In genomic region chr1:32345289-32345827, GRCh38 we compare ENCODE assay signal across 11 cellular contexts. TPM values are rescaled to one million over a fixed set of nuclear protein-coding genes. Genes with fewer than 3 reads are reported as not detected.
DNase-seq lines count a peak whose midpoint lies in the region; ATAC-seq, FAIRE-seq and TF ChIP-seq lines count a peak whose summit lies in the region.
"Had no signal": no experiment of that assay in that cellular context is flagged by ENCODE, and none has a peak within 500 bp of the region (broad histone marks: within the 10 kb centered on the region; RNA-seq: fewer than 3 reads in every experiment).

No MANE protein-coding gene starts in this region.

- no peak overlapping the region for H3K18ac ChIP-seq in H9 (ENCODE audit: insufficient read length, low read depth, low read length)

- H3K27ac Mint-ChIP-seq in naive thymus-derived CD4-positive, alpha-beta T cell, result peak overlapping the region in 7 of 9 donors; percentile 34 to 66 (median 53)
- H3K27ac Mint-ChIP-seq in H9, result peak overlapping the region in 1 of 3 experiments; percentile 37; a peak in 2 of 7 replicates
- H3K27ac Mint-ChIP-seq in immature natural killer cell, result no peak overlapping the region

- no peaks in the 10 kb centered on the region for H3K36me3 Mint-ChIP-seq in naive thymus-derived CD4-positive, alpha-beta T cell
- H3K36me3 Mint-ChIP-seq in H9 (ENCODE audit: insufficient read depth in 1 of 3, low read depth in 3 of 3), result peaks cover under 1% of the 10 kb centered on the region in 3 experiments; a peak in 6 of 7 replicates
- H3K36me3 Mint-ChIP-seq in immature natural killer cell, result peaks cover 0 to 4% (median 0%) of the 10 kb centered on the region in 3 donors

- H3K9ac ChIP-seq in GM12878 (ENCODE audit: control insufficient read depth, insufficient read depth, low read length) (no peak overlapping the region), H9 (ENCODE audit: extremely low read depth, insufficient read length, low read length) (no peak overlapping the region), kidney (ENCODE audit: low read length in 2 of 2) (peak overlapping the region in 1 of 2 donors; percentile 31)

- no peak overlapping the region for H2AK5ac ChIP-seq in H9 (ENCODE audit: insufficient read length, low read length)

- in situ Hi-C loops in GM12878 (cut with MboI), result no loop called here

- H3K23ac ChIP-seq in H9 (ENCODE audit: insufficient read length, low read depth, low read length), result no peak overlapping the region

- H4K5ac ChIP-seq in H9 (ENCODE audit: insufficient read length, low read depth, low read length), result no peak overlapping the region

- 15% methylated on average over 8 of the region's 8 CpGs for WGBS in GM12878 (ENCODE audit: insufficient coverage, insufficient replicate concordance, low lambda C conversion rate, missing lambda C conversion rate)
- no CpG with 5 or more reads among the region's 8 CpGs for WGBS in H9 (ENCODE audit: extremely low coverage, insufficient read length, low lambda C conversion rate)

- peaks cover 36 to 53% (median 45%) of the 10 kb centered on the region in 7 donors for H3K4me1 Mint-ChIP-seq in naive thymus-derived CD4-positive, alpha-beta T cell
- H3K4me1 Mint-ChIP-seq in H9 (peaks cover 4 to 12% of the 10 kb centered on the region in 2 experiments; a peak in 3 of 4 replicates), immature natural killer cell (peaks cover 28 to 29% of the 10 kb centered on the region in 2 donors)

- no peak overlapping the region for H3K14ac ChIP-seq in H9 (ENCODE audit: insufficient read depth, low read length)

- peak; percentile 10; the same call in 1 of the 3 replicates for ATAC-seq in GM12878
- peak; percentile 54 for ATAC-seq in naive thymus-derived CD4-positive, alpha-beta T cell

- H2BK120ac ChIP-seq in H9 (ENCODE audit: low read depth, low read length, poor library complexity, severe bottlenecking), result no peak overlapping the region

- FAIRE-seq in GM12878 (lab: Jason Lieb, UNC) (no peak), kidney (lab: Jason Lieb, UNC) (no peak)
- FAIRE-seq: colon had no signal

- no peak overlapping the region for H2AFZ ChIP-seq in GM12878 (ENCODE audit: control insufficient read depth, low read depth, low read length)
- no peak overlapping the region for H2AFZ ChIP-seq in H9 (ENCODE audit: low read length)

- peaks cover 0 to under 1% (median 0%) of the 10 kb centered on the region in 11 donors for H3K9me3 Mint-ChIP-seq in naive thymus-derived CD4-positive, alpha-beta T cell
- H3K9me3 Mint-ChIP-seq in H9 (peaks cover 4 to 6% of the 10 kb centered on the region in 2 experiments), immature natural killer cell (peaks cover 0 to 2% (median 0%) of the 10 kb centered on the region in 6 donors)

- no peak overlapping the region for H3K4me2 ChIP-seq in GM12878 (ENCODE audit: control insufficient read depth, insufficient read depth)
- H3K4me2 ChIP-seq in H9 (ENCODE audit: insufficient read depth, insufficient read length, low read length), result no peak overlapping the region

- H3K27ac ChIP-seq in GM12878 (ENCODE audit: control insufficient read depth, insufficient read depth) (no peak overlapping the region), H9 (ENCODE audit: insufficient read length, low read depth, low read length) (no peak overlapping the region), kidney (ENCODE audit: low read depth in 2 of 2, low read length in 2 of 2) (no peak overlapping the region)
- H3K27ac ChIP-seq in naive thymus-derived CD4-positive, alpha-beta T cell (ENCODE audit: low read depth, low read length), result no peak overlapping the region

- TF ChIP-seq RAD21 in GM12878 (IDR thresholded peaks at IDR 0.05; ENCODE audit: insufficient read depth, low read depth, low read length), result no peak

- H3K36me3 ChIP-seq in GM12878 (ENCODE audit: control insufficient read depth in 2 of 2, insufficient read depth in 2 of 2, low read length in 1 of 2) (no peaks in the 10 kb centered on the region), kidney (ENCODE audit: control insufficient read depth in 1 of 2, insufficient read depth in 2 of 2, low read length in 2 of 2) (no peaks in the 10 kb centered on the region)
- no peaks in the 10 kb centered on the region for H3K36me3 ChIP-seq in naive thymus-derived CD4-positive, alpha-beta T cell (ENCODE audit: control insufficient read depth in 2 of 3, insufficient read depth in 3 of 3, low read length in 3 of 3)

- POLR2A ChIA-PET in GM12878 (lab: Charles Lee), result interaction anchor here (0.9 to 1.2 kb wide), 2 partner anchors 11 to 49 kb away, joined by 3 read pairs; partner anchors contain the start of gene BSDC1
- POLR2A ChIA-PET in naive thymus-derived CD4-positive, alpha-beta T cell (lab: Charles Lee), result interaction anchor here (0.6 to 2.5 kb wide), 11 partner anchors 9 to 152 kb away, joined by 3 to 33 read pairs (median 3); partner anchors contain the start of genes FAM167B, HDAC1, LCK and MARCKSL1

- H4K20me1 ChIP-seq in GM12878 (ENCODE audit: control insufficient read depth, insufficient read depth), result no peaks in the 10 kb centered on the region
- no peaks in the 10 kb centered on the region for H4K20me1 ChIP-seq in H9 (ENCODE audit: control insufficient read depth, insufficient read depth, insufficient read length)

- no TSS peak for BruUV-seq in GM12878 (replicated peaks; lab: Mats Ljungman, UMichigan)

- H3K27me3 Mint-ChIP-seq in naive thymus-derived CD4-positive, alpha-beta T cell, result peaks cover 0 to 13% (median 0%) of the 10 kb centered on the region in 5 donors
- H3K27me3 Mint-ChIP-seq in H9 (ENCODE audit: low read depth) (peaks cover 44% of the 10 kb centered on the region), immature natural killer cell (ENCODE audit: low read depth in 3 of 3) (peaks cover 2 to 5% (median 2%) of the 10 kb centered on the region in 3 donors)

- H2BK20ac ChIP-seq in H9 (ENCODE audit: low read depth, low read length, poor library complexity, severe bottlenecking), result no peak overlapping the region

- TF ChIP-seq EP300 in GM12878 (IDR thresholded peaks at IDR 0.05; ENCODE audit: borderline replicate concordance in 1 of 2, control insufficient read depth in 1 of 2, low read depth in 2 of 2, low read length in 2 of 2), result no peak

- no peak overlapping the region for H3K4ac ChIP-seq in H9 (ENCODE audit: low read depth, low read length)

- no peak overlapping the region for H3K4me3 ChIP-seq in GM12878
- no peak overlapping the region for H3K4me3 ChIP-seq in naive thymus-derived CD4-positive, alpha-beta T cell (ENCODE audit: low read length)
- no peak overlapping the region for H3K4me3 ChIP-seq in kidney (ENCODE audit: low read length in 2 of 2)

- TF ChIP-seq CTCF in GM12878 (IDR thresholded peaks at IDR 0.05 in 2 of 3, conservative IDR thresholded peaks at IDR 0.05 in 1 of 3; ENCODE audit: control insufficient read depth in 2 of 3, extremely low read depth in 1 of 3, insufficient read depth in 1 of 3, low read depth in 3 of 3, low read length in 3 of 3) (no peak), H9 (conservative IDR thresholded peaks at IDR 0.05) (no peak), kidney (IDR thresholded peaks at IDR 0.05; ENCODE audit: borderline replicate concordance, extremely low read depth, insufficient read depth) (no peak)

- SMC1A ChIA-PET in GM12878 (lab: Charles Lee; ENCODE audit: uncharacterized antibody, unreplicated experiment), result interaction anchor here (1.1 to 1.2 kb wide), 2 partner anchors 32 to 143 kb away, joined by 3 read pairs; no protein-coding TSS in a partner anchor

- no peaks in the 10 kb centered on the region for H3K79me1 ChIP-seq in H9 (ENCODE audit: insufficient read depth, low read depth, low read length, poor library complexity, severe bottlenecking)

- H3K27me3 ChIP-seq in GM12878 (replicated peaks in 1 of 2; ENCODE audit: control insufficient read depth in 2 of 2, insufficient read depth in 2 of 2, low read length in 1 of 2) (no peaks in the 10 kb centered on the region), H9 (ENCODE audit: insufficient read depth, low read length) (peaks cover 2% of the 10 kb centered on the region; the same call in 1 of the 2 replicates)
- H3K27me3 ChIP-seq in naive thymus-derived CD4-positive, alpha-beta T cell (ENCODE audit: control insufficient read depth in 2 of 2, insufficient read depth in 2 of 2, low read length in 2 of 2), result no peaks in the 10 kb centered on the region

- CTCF ChIA-PET in GM12878 (lab: Yijun Ruan, JAX), result interaction anchor here (1.0 to 1.3 kb wide), 2 partner anchors 55 to 129 kb away, joined by 3 to 5 read pairs; no protein-coding TSS in a partner anchor
- CTCF ChIA-PET in naive thymus-derived CD4-positive, alpha-beta T cell (lab: Charles Lee), result interaction anchor here (0.6 to 1.3 kb wide), 3 partner anchors 9 to 169 kb away, joined by 3 to 5 read pairs (median 3); partner anchors contain the start of gene MARCKSL1

- H2BK5ac ChIP-seq in H9 (ENCODE audit: insufficient read length, low read length), result no peak overlapping the region

- H2BK12ac ChIP-seq in H9 (ENCODE audit: insufficient read length, low read depth, low read length), result no peak overlapping the region

- H4K8ac ChIP-seq in H9 (replicated peaks; ENCODE audit: insufficient read length, low read depth, low read length), result no peak overlapping the region

- no peaks in the 10 kb centered on the region for H3K9me3 ChIP-seq in GM12878 (replicated peaks; ENCODE audit: control insufficient read depth, insufficient read depth, low read length)
- H3K9me3 ChIP-seq in naive thymus-derived CD4-positive, alpha-beta T cell (ENCODE audit: control insufficient read depth in 2 of 3, low read length in 3 of 3), result no peaks in the 10 kb centered on the region
- no peaks in the 10 kb centered on the region for H3K9me3 ChIP-seq in H9 (ENCODE audit: control insufficient read depth, low read depth, low read length)
- H3K9me3 ChIP-seq in kidney (ENCODE audit: control insufficient read depth in 1 of 2, low read length in 2 of 2), result no peaks in the 10 kb centered on the region

- RAD21 ChIA-PET in GM12878 (lab: Charles Lee; ENCODE audit: unreplicated experiment), result interaction anchor here (1.2 to 1.7 kb wide), 2 partner anchors 9 to 12 kb away, joined by 3 to 4 read pairs; partner anchors contain the start of gene MARCKSL1

- H3K4me1 ChIP-seq in GM12878 (ENCODE audit: control insufficient read depth, insufficient read depth, low read length) (peaks cover 14% of the 10 kb centered on the region), H9 (ENCODE audit: insufficient read depth, low read length) (no peaks in the 10 kb centered on the region), kidney (ENCODE audit: control insufficient read depth in 1 of 2, insufficient read depth in 1 of 2, low read depth in 1 of 2, low read length in 2 of 2) (peaks cover 0 to 18% of the 10 kb centered on the region in 2 donors)
- H3K4me1 ChIP-seq in naive thymus-derived CD4-positive, alpha-beta T cell (ENCODE audit: control insufficient read depth in 2 of 2, insufficient read depth in 2 of 2, low read length in 2 of 2), result peaks cover 10 to 18% of the 10 kb centered on the region in 2 donors

- no peak overlapping the region for H3T11ph ChIP-seq in H9 (ENCODE audit: low read length)

- peak overlapping the region in 7 of 10 donors; percentile 1 to 61 (median 45) for H3K4me3 Mint-ChIP-seq in naive thymus-derived CD4-positive, alpha-beta T cell
- H3K4me3 Mint-ChIP-seq in H9 (no peak overlapping the region), immature natural killer cell (no peak overlapping the region)

- DNase-seq in DMS79 (lab: John Stamatoyannopoulos, UW), result peak; percentile 81
- DNase-seq in NCI-H1092 treated with DMSO at 0.1 percent for 48 hours (lab: John Stamatoyannopoulos, UW), result peak; percentile 53
- no peak for DNase-seq in GM12878 (ENCODE audit: low read depth, low spot score)
- peak in 3 of 9 donors; percentile 37 to 48 (median 40) for DNase-seq in naive thymus-derived CD4-positive, alpha-beta T cell
- no peak for DNase-seq in H9
- DNase-seq in SK-N-DZ (ENCODE audit: low spot score), result no peak
- no peak for DNase-seq in kidney
- DNase-seq in immature natural killer cell, result no peak
- DNase-seq: head of caudate nucleus; stimulated activated naive CD4-positive, alpha-beta T cell treated with Interleukin-2 at 50 U/mL for 16 hours had no signal

- no peak overlapping the region for H4K91ac ChIP-seq in H9 (ENCODE audit: insufficient read length, low read depth, low read length)

- H3K23me2 ChIP-seq in H9 (ENCODE audit: insufficient read length, low read depth, low read length, poor library complexity, severe bottlenecking), result no peaks in the 10 kb centered on the region

- intact Hi-C loops in GM12878 (cut with micrococcal nuclease; ENCODE audit: unreplicated experiment) (no loop called here), kidney (cut with DNase I) (no loop called here)
- intact Hi-C loops in naive thymus-derived CD4-positive, alpha-beta T cell (cut with micrococcal nuclease), result no loop called here

- no peak overlapping the region for H2BK15ac ChIP-seq in H9 (ENCODE audit: low read depth, low read length)

- no peak overlapping the region for H3K56ac ChIP-seq in H9 (ENCODE audit: insufficient read length, low read depth, low read length)

- H3K79me2 ChIP-seq in GM12878 (ENCODE audit: control insufficient read depth, insufficient read depth, low read length) (no peaks in the 10 kb centered on the region), H9 (ENCODE audit: insufficient read depth, low read length) (no peaks in the 10 kb centered on the region)

- no peak for TF ChIP-seq POLR2A in GM12878 (IDR thresholded peaks at IDR 0.05; ENCODE audit: low read depth, low read length)

RNA-seq across cellular contexts. Expression of gene MARCKSL1, which starts 9.3 kb away (rescaled TPM):
- total RNA-seq in GM12878 (2013; cell fraction: nucleolus; rRNA removed), result 37.8 and 40.5 TPM in 2 replicates
- total RNA-seq in GM12878 (2014; rRNA removed) (106 TPM in 2 replicates), GM12878 (2014; rRNA removed; fragmentation: Illumina TruSeq; extraction: Trizol) (71.4 and 80.8 TPM in 2 replicates), GM12878 (2021) (180 and 191 TPM in 2 replicates), H9 (2021) (457 and 470 TPM in 2 replicates), kidney (58.6 TPM)
- polyA plus RNA-seq in GM12878 (2011; ENCODE audit: low read depth), result 85.9 TPM
- polyA plus RNA-seq in GM12878 (2011; rRNA removed) (106 and 147 TPM in 2 replicates), GM12878 (2014; fragmentation: Illumina TruSeq; extraction: Trizol) (189 and 225 TPM in 2 replicates), GM12878 (2014; fragmentation: Nextera tagmentation; extraction: Ambion mirVana) (10 to 100 TPM; 14.5 to 32.6 TPM), GM12878 (2014; rRNA removed) (200 and 211 TPM in 2 replicates), GM12878 (2016; fragmentation: Nextera tagmentation; extraction: Ambion mirVana) (100 to 1,000 TPM; 169 to 194 TPM), kidney (ENCODE audit: insufficient read depth, low read depth, low replicate concordance) (29.8 TPM), immature natural killer cell (10 to 100 TPM; 20.5 to 46.9 (median 27.7) TPM)
- 195 and 246 TPM in 2 replicates for polyA plus RNA-seq in GM12878 (2011; cell fraction: cytosol; rRNA removed)
- polyA plus RNA-seq in GM12878 (2011; cell fraction: nucleus; rRNA removed), result 53.2 and 58.0 TPM in 2 replicates
- 125 and 138 TPM in 2 replicates for polyA plus RNA-seq in GM12878 (2012)
- 88.5 and 105 TPM in 2 replicates for polyA minus RNA-seq in GM12878 (2011; rRNA and poly(A)+ RNA removed)
- polyA minus RNA-seq in GM12878 (2011; cell fraction: cytosol; rRNA and poly(A)+ RNA removed), result 30.7 and 31.0 TPM in 2 replicates
- 29.0 and 35.5 TPM in 2 replicates for polyA minus RNA-seq in GM12878 (2011; cell fraction: nucleus; rRNA and poly(A)+ RNA removed)
- 10 to 100 TPM; 22.2 to 70.2 (median 41.7) TPM for total RNA-seq in naive thymus-derived CD4-positive, alpha-beta T cell
- polyA plus RNA-seq in naive thymus-derived CD4-positive, alpha-beta T cell, result 100 to 1,000 TPM; 175 to 222 TPM
- polyA plus RNA-seq in SK-N-DZ (2014; cell fraction: cytosol; rRNA removed), result 288 and 346 TPM in 2 replicates
- 123 and 135 TPM in 2 replicates for polyA plus RNA-seq in SK-N-DZ (2014; cell fraction: nucleus; rRNA removed)

RNA-seq across cellular contexts. Expression of gene FAM229A, which starts 16.9 kb away (rescaled TPM):
- total RNA-seq in GM12878 (2013; cell fraction: nucleolus; rRNA removed), result 18.1 and 20.0 TPM in 2 replicates
- 1.4 and 2.1 TPM in 2 replicates for total RNA-seq in GM12878 (2014; rRNA removed)
- total RNA-seq in GM12878 (2014; rRNA removed; fragmentation: Illumina TruSeq; extraction: Trizol), result 1.2 and 1.3 TPM in 2 replicates
- total RNA-seq in GM12878 (2021), result 3.1 and 5.1 TPM in 2 replicates
- polyA plus RNA-seq in GM12878 (2011; ENCODE audit: low read depth), result 2.6 TPM
- 4.0 and 5.3 TPM in 2 replicates for polyA plus RNA-seq in GM12878 (2011; rRNA removed)
- 3.2 and 4.8 TPM in 2 replicates for polyA plus RNA-seq in GM12878 (2011; cell fraction: cytosol; rRNA removed)
- 34.5 and 36.3 TPM in 2 replicates for polyA plus RNA-seq in GM12878 (2011; cell fraction: nucleus; rRNA removed)
- 5.5 and 10.1 TPM in 2 replicates for polyA plus RNA-seq in GM12878 (2012)
- polyA plus RNA-seq in GM12878 (2014; fragmentation: Illumina TruSeq; extraction: Trizol), result 2.6 and 2.9 TPM in 2 replicates
- polyA plus RNA-seq in GM12878 (2014; fragmentation: Nextera tagmentation; extraction: Ambion mirVana), result under 1 TPM in 1 of 2 experiments, not detected in 1; 0.02 TPM
- 4.5 and 5.3 TPM in 2 replicates for polyA plus RNA-seq in GM12878 (2014; rRNA removed)
- 1 to 10 TPM in 1 of 2 experiments, under 1 TPM in 1; 0.25 to 1.2 TPM for polyA plus RNA-seq in GM12878 (2016; fragmentation: Nextera tagmentation; extraction: Ambion mirVana)
- polyA minus RNA-seq in GM12878 (2011; rRNA and poly(A)+ RNA removed), result 2.3 and 3.1 TPM in 2 replicates
- polyA minus RNA-seq in GM12878 (2011; cell fraction: cytosol; rRNA and poly(A)+ RNA removed), result 0.67 and 1.7 TPM in 2 replicates
- polyA minus RNA-seq in GM12878 (2011; cell fraction: nucleus; rRNA and poly(A)+ RNA removed), result 3.0 and 8.3 TPM in 2 replicates
- total RNA-seq in naive thymus-derived CD4-positive, alpha-beta T cell, result 10 to 100 TPM; 11.9 to 37.6 (median 27.7) TPM
- polyA plus RNA-seq in naive thymus-derived CD4-positive, alpha-beta T cell, result 1 to 10 TPM in 1 of 2 donors, under 1 TPM in 1; 0.32 to 2.5 TPM
- total RNA-seq in H9 (2021), result 5.6 and 8.3 TPM in 2 replicates
- polyA plus RNA-seq in SK-N-DZ (2014; cell fraction: cytosol; rRNA removed), result 2.0 and 3.7 TPM in 2 replicates
- polyA plus RNA-seq in SK-N-DZ (2014; cell fraction: nucleus; rRNA removed), result 16.0 and 26.5 TPM in 2 replicates
- total RNA-seq in kidney, result 9.7 TPM
- 6.4 TPM for polyA plus RNA-seq in kidney (ENCODE audit: insufficient read depth, low read depth, low replicate concordance)
- under 1 TPM in 2 of 3 donors, not detected in 1; 0.09 to 0.17 TPM for polyA plus RNA-seq in immature natural killer cell

RNA-seq across cellular contexts. Expression of gene TSSK3, which starts 17.0 kb away (rescaled TPM):
- 9.4 and 11.8 TPM in 2 replicates for total RNA-seq in GM12878 (2013; cell fraction: nucleolus; rRNA removed)
- total RNA-seq in GM12878 (2014; rRNA removed) (0.56 and 0.98 TPM in 2 replicates), GM12878 (2014; rRNA removed; fragmentation: Illumina TruSeq; extraction: Trizol) (0.63 and 1.6 TPM in 2 replicates), GM12878 (2021) (0.82 and 1.2 TPM in 2 replicates), H9 (2021) (1.6 and 2.1 TPM in 2 replicates), kidney (4.3 TPM)
- 1.00 TPM for polyA plus RNA-seq in GM12878 (2011; ENCODE audit: low read depth)
- polyA plus RNA-seq in GM12878 (2011; rRNA removed) (0.67 and 1.2 TPM in 2 replicates), GM12878 (2014; fragmentation: Illumina TruSeq; extraction: Trizol) (0.48 and 0.92 TPM in 2 replicates), GM12878 (2014; fragmentation: Nextera tagmentation; extraction: Ambion mirVana) (under 1 TPM; 0.42 to 0.77 TPM), GM12878 (2014; rRNA removed) (0.51 and 1.2 TPM in 2 replicates), GM12878 (2016; fragmentation: Nextera tagmentation; extraction: Ambion mirVana) (under 1 TPM; 0.58 to 0.82 TPM), kidney (ENCODE audit: insufficient read depth, low read depth, low replicate concordance) (not detected), immature natural killer cell (1 to 10 TPM in 1 of 3 donors, not detected in 2; 2.7 TPM)
- 0.62 and 0.78 TPM in 2 replicates for polyA plus RNA-seq in GM12878 (2011; cell fraction: cytosol; rRNA removed)
- 1.2 and 2.2 TPM in 2 replicates for polyA plus RNA-seq in GM12878 (2011; cell fraction: nucleus; rRNA removed)
- polyA plus RNA-seq in GM12878 (2012), result 1.3 and 3.3 TPM in 2 replicates
- polyA minus RNA-seq in GM12878 (2011; rRNA and poly(A)+ RNA removed), result 0.46 and 0.51 TPM in 2 replicates
- not detected in 2 replicates for polyA minus RNA-seq in GM12878 (2011; cell fraction: cytosol; rRNA and poly(A)+ RNA removed)
- polyA minus RNA-seq in GM12878 (2011; cell fraction: nucleus; rRNA and poly(A)+ RNA removed), result 0.73 and 1.2 TPM in 2 replicates
- 1 to 10 TPM in 4 of 5 experiments, under 1 TPM in 1; 0.77 to 7.2 (median 2.7) TPM for total RNA-seq in naive thymus-derived CD4-positive, alpha-beta T cell
- polyA plus RNA-seq in naive thymus-derived CD4-positive, alpha-beta T cell, result 1 to 10 TPM in 1 of 2 donors, under 1 TPM in 1; 0.50 to 3.2 TPM
- 1.5 and 4.4 TPM in 2 replicates for polyA plus RNA-seq in SK-N-DZ (2014; cell fraction: cytosol; rRNA removed)
- polyA plus RNA-seq in SK-N-DZ (2014; cell fraction: nucleus; rRNA removed), result not detected in 2 replicates

RNA-seq across cellular contexts. Expression of gene BSDC1, which starts 48.9 kb away (rescaled TPM):
- total RNA-seq in GM12878 (2013; cell fraction: nucleolus; rRNA removed), result 114 and 128 TPM in 2 replicates
- 23.3 and 25.1 TPM in 2 replicates for total RNA-seq in GM12878 (2014; rRNA removed)
- total RNA-seq in GM12878 (2014; rRNA removed; fragmentation: Illumina TruSeq; extraction: Trizol), result 22.3 and 22.7 TPM in 2 replicates
- total RNA-seq in GM12878 (2021), result 23.9 and 25.2 TPM in 2 replicates
- polyA plus RNA-seq in GM12878 (2011; ENCODE audit: low read depth), result 13.3 TPM
- 32.8 and 39.7 TPM in 2 replicates for polyA plus RNA-seq in GM12878 (2011; rRNA removed)
- 34.8 and 37.6 TPM in 2 replicates for polyA plus RNA-seq in GM12878 (2011; cell fraction: cytosol; rRNA removed)
- 76.6 and 77.5 TPM in 2 replicates for polyA plus RNA-seq in GM12878 (2011; cell fraction: nucleus; rRNA removed)
- 22.3 and 31.1 TPM in 2 replicates for polyA plus RNA-seq in GM12878 (2012)
- polyA plus RNA-seq in GM12878 (2014; fragmentation: Illumina TruSeq; extraction: Trizol), result 22.5 and 27.4 TPM in 2 replicates
- 1 to 10 TPM; 3.0 to 4.9 TPM for polyA plus RNA-seq in GM12878 (2014; fragmentation: Nextera tagmentation; extraction: Ambion mirVana)
- 25.4 and 28.5 TPM in 2 replicates for polyA plus RNA-seq in GM12878 (2014; rRNA removed)
- 10 to 100 TPM; 18.2 to 20.2 TPM for polyA plus RNA-seq in GM12878 (2016; fragmentation: Nextera tagmentation; extraction: Ambion mirVana)
- 18.5 and 31.0 TPM in 2 replicates for polyA minus RNA-seq in GM12878 (2011; rRNA and poly(A)+ RNA removed)
- 9.3 and 12.7 TPM in 2 replicates for polyA minus RNA-seq in GM12878 (2011; cell fraction: cytosol; rRNA and poly(A)+ RNA removed)
- 21.2 and 34.4 TPM in 2 replicates for polyA minus RNA-seq in GM12878 (2011; cell fraction: nucleus; rRNA and poly(A)+ RNA removed)
- total RNA-seq in naive thymus-derived CD4-positive, alpha-beta T cell, result 100 to 1,000 TPM in 4 of 5 experiments, 10 to 100 TPM in 1; 51.7 to 186 (median 121) TPM
- polyA plus RNA-seq in naive thymus-derived CD4-positive, alpha-beta T cell, result 10 to 100 TPM; 37.6 to 54.9 TPM
- total RNA-seq in H9 (2021), result 50.7 and 52.6 TPM in 2 replicates
- 56.8 and 61.3 TPM in 2 replicates for polyA plus RNA-seq in SK-N-DZ (2014; cell fraction: cytosol; rRNA removed)
- 58.1 and 69.7 TPM in 2 replicates for polyA plus RNA-seq in SK-N-DZ (2014; cell fraction: nucleus; rRNA removed)
- 61.7 TPM for total RNA-seq in kidney
- 40.2 TPM for polyA plus RNA-seq in kidney (ENCODE audit: insufficient read depth, low read depth, low replicate concordance)
- 10 to 100 TPM; 33.9 to 50.3 (median 37.4) TPM for polyA plus RNA-seq in immature natural killer cell

RNA-seq across cellular contexts. Expression of gene HDAC1, which starts 53.5 kb away (rescaled TPM):
- 223 and 249 TPM in 2 replicates for total RNA-seq in GM12878 (2013; cell fraction: nucleolus; rRNA removed)
- total RNA-seq in GM12878 (2014; rRNA removed) (154 and 164 TPM in 2 replicates), GM12878 (2014; rRNA removed; fragmentation: Illumina TruSeq; extraction: Trizol) (145 and 147 TPM in 2 replicates), GM12878 (2021) (153 and 154 TPM in 2 replicates), H9 (2021) (162 and 174 TPM in 2 replicates), kidney (89.7 TPM)
- 251 TPM for polyA plus RNA-seq in GM12878 (2011; ENCODE audit: low read depth)
- polyA plus RNA-seq in GM12878 (2011; rRNA removed) (285 and 331 TPM in 2 replicates), GM12878 (2014; fragmentation: Illumina TruSeq; extraction: Trizol) (189 and 199 TPM in 2 replicates), GM12878 (2014; fragmentation: Nextera tagmentation; extraction: Ambion mirVana) (100 to 1,000 TPM; 150 to 151 TPM), GM12878 (2014; rRNA removed) (170 and 182 TPM in 2 replicates), GM12878 (2016; fragmentation: Nextera tagmentation; extraction: Ambion mirVana) (100 to 1,000 TPM; 196 to 206 TPM), kidney (ENCODE audit: insufficient read depth, low read depth, low replicate concordance) (68.8 TPM), immature natural killer cell (100 to 1,000 TPM; 151 to 195 (median 169) TPM)
- polyA plus RNA-seq in GM12878 (2011; cell fraction: cytosol; rRNA removed), result 262 and 280 TPM in 2 replicates
- polyA plus RNA-seq in GM12878 (2011; cell fraction: nucleus; rRNA removed), result 560 and 603 TPM in 2 replicates
- polyA plus RNA-seq in GM12878 (2012), result 155 and 221 TPM in 2 replicates
- polyA minus RNA-seq in GM12878 (2011; rRNA and poly(A)+ RNA removed), result 318 and 386 TPM in 2 replicates
- polyA minus RNA-seq in GM12878 (2011; cell fraction: cytosol; rRNA and poly(A)+ RNA removed), result 63.9 and 75.7 TPM in 2 replicates
- 138 and 194 TPM in 2 replicates for polyA minus RNA-seq in GM12878 (2011; cell fraction: nucleus; rRNA and poly(A)+ RNA removed)
- 100 to 1,000 TPM in 4 of 5 experiments, 10 to 100 TPM in 1; 81.8 to 205 (median 174) TPM for total RNA-seq in naive thymus-derived CD4-positive, alpha-beta T cell
- 100 to 1,000 TPM; 170 to 209 TPM for polyA plus RNA-seq in naive thymus-derived CD4-positive, alpha-beta T cell
- 98.5 and 104 TPM in 2 replicates for polyA plus RNA-seq in SK-N-DZ (2014; cell fraction: cytosol; rRNA removed)
- polyA plus RNA-seq in SK-N-DZ (2014; cell fraction: nucleus; rRNA removed), result 167 and 186 TPM in 2 replicates

Comparison
In these comparisons a context has a peak if more than half of its experiments do, and no peak if none do; other contexts are left out.
1. DNase-seq: peak in DMS79 (single experiment) and NCI-H1092 treated with DMSO at 0.1 percent for 48 hours (single experiment); none in GM12878 (single experiment), H9 (single experiment), SK-N-DZ (single experiment), kidney (single experiment) and immature natural killer cell (0 of 3).
2. H3K27ac Mint-ChIP-seq: peak in naive thymus-derived CD4-positive, alpha-beta T cell (7 of 9); none in immature natural killer cell (0 of 6).
3. H3K4me3 Mint-ChIP-seq: peak in naive thymus-derived CD4-positive, alpha-beta T cell (7 of 10); none in H9 (0 of 2) and immature natural killer cell (0 of 5).